Comparison of ENCODE assay signal across 20 cellular contexts in the genomic region with DNA sequence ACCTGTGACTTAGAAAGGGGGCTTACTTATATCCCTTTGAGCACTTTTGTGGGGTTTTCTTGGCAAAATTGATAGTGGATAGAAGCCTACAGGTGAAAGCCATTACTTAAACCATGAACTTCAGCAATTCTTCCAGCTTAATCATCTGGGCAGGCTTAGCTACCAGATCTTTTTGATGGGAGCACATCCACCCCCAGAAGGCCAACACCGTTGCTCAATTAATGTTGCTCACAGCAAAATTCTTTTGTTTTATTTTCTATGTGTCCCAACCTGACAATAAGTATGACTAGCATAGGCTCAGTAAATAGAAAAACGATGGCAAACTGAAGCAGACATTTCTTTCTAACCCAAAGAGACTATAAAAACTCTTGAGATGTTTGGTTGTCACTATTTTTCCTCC.
"Had no signal": no experiment of that assay in that cellular context is flagged by ENCODE, and none has a peak within 500 bp of the region (broad histone marks: within the 10 kb centered on the region; RNA-seq: fewer than 3 reads in every experiment).

No MANE protein-coding gene starts in this region.

- H3K27me3 ChIP-seq: thyroid gland had no signal

- H3K27me3 Mint-ChIP-seq: activated naive CD8-positive, alpha-beta T cell had no signal

- H3K4me3 ChIP-seq: coronary artery, lower lobe of right lung, spleen, thyroid gland had no signal

- DNase-seq: activated B cell treated with CpG ODN at 0.5 μM for 24 hours; activated CD4-positive, alpha-beta T cell treated with anti-CD3 and anti-CD28 coated beads for 36 hours; activated CD4-positive, alpha-beta T cell treated with anti-CD3 and anti-CD28 coated beads, Interleukin-2, amount 50 U/mL, for 4 hours; activated CD8-positive, alpha-beta memory T cell treated with anti-CD3 and anti-CD28 coated beads, Interleukin-2, amount 50 U/mL, for 48 hours; activated naive CD4-positive, alpha-beta T cell; activated T-cell treated with anti-CD3 and anti-CD28 coated beads, Interleukin-2, amount 50 U/mL, for 4 hours; cerebellar nuclear complex; kidney; lower lobe of right lung; midbrain; natural killer cell; spleen; stimulated activated CD4-positive, alpha-beta T cell treated with anti-CD3 and anti-CD28 coated beads, Interleukin-4, amount 100 ng/mL, for 1 hour; stimulated activated naive CD4-positive, alpha-beta T cell; T-helper 9 cell; thyroid gland had no signal

- H3K4me1 ChIP-seq: lower lobe of right lung, spleen, thyroid gland had no signal

- H3K9me3 Mint-ChIP-seq: activated B cell treated with CpG ODN at 0.5 μM for 24 hours; activated T-helper 2 cell treated with anti-CD3 and anti-CD28 coated beads, Interferon-gamma antibody, Interleukin-2, Interleukin-4, amounts not matched to agents 10 μg/mL and 5 μg/mL and 100 μg/mL, durations not matched to agents 14 hours and 24 hours and 36 hours had no signal

- ATAC-seq: activated CD4-positive, alpha-beta T cell treated with anti-CD3 and anti-CD28 coated beads for 36 hours; activated T-cell treated with anti-CD3 and anti-CD28 coated beads, Interleukin-2, amount 50 U/mL, for 4 hours; lower lobe of right lung; natural killer cell; sciatic nerve had no signal

- H3K36me3 Mint-ChIP-seq: activated naive CD8-positive, alpha-beta T cell; natural killer cell had no signal

- H3K27ac ChIP-seq: coronary artery, lower lobe of right lung, spleen, thyroid gland had no signal

- H3K9me3 ChIP-seq: lower lobe of right lung, spleen, thyroid gland had no signal

- H3K36me3 ChIP-seq: lower lobe of right lung, spleen, thyroid gland had no signal

- H3K4me3 Mint-ChIP-seq: activated B cell treated with CpG ODN at 0.5 μM for 24 hours; activated CD4-positive, alpha-beta T cell treated with anti-CD3 and anti-CD28 coated beads for 36 hours; activated naive CD8-positive, alpha-beta T cell; activated T-cell treated with anti-CD3 and anti-CD28 coated beads, Interleukin-2, amount 50 U/mL, for 4 hours; natural killer cell had no signal

- H3K4me1 Mint-ChIP-seq: activated B cell treated with CpG ODN at 0.5 μM for 24 hours; activated CD4-positive, alpha-beta T cell treated with anti-CD3 and anti-CD28 coated beads for 36 hours; natural killer cell had no signal

- H3K27ac Mint-ChIP-seq: activated B cell treated with CpG ODN at 0.5 μM for 24 hours; activated CD4-positive, alpha-beta T cell treated with anti-CD3 and anti-CD28 coated beads for 36 hours; activated naive CD8-positive, alpha-beta T cell; activated T-helper 2 cell treated with anti-CD3 and anti-CD28 coated beads, Interferon-gamma antibody, Interleukin-2, Interleukin-4, amounts not matched to agents 10 μg/mL and 5 μg/mL and 100 μg/mL, durations not matched to agents 14 hours and 24 hours and 36 hours; natural killer cell had no signal

- FAIRE-seq: kidney had no signal
